ENCODE assay signal across 11 cellular contexts in genomic region chr6:11194399-11195274, GRCh38. TPM values are rescaled to one million over a fixed set of nuclear protein-coding genes. Genes with fewer than 3 reads are reported as not detected.
A peak's percentile ranks its signal among the peaks of the same experiment; 100 is the strongest.
DNase-seq lines count a peak whose midpoint lies in the region; ATAC-seq and TF ChIP-seq lines count a peak whose summit lies in the region.
"Had no signal": no experiment of that assay in that cellular context is flagged by ENCODE, and none has a peak within 500 bp of the region (broad histone marks: within the 10 kb centered on the region; RNA-seq: fewer than 3 reads in every experiment).

No MANE protein-coding gene starts in this region.

- H3K36me3 ChIP-seq in right lobe of liver (peaks cover 0 to 26% (median 20%) of the 10 kb centered on the region in 4 donors), thoracic aorta (peaks cover 31% of the 10 kb centered on the region)

- H3K4me1 ChIP-seq in right lobe of liver (no peaks in the 10 kb centered on the region), thoracic aorta (ENCODE audit: control insufficient read depth in 1 of 2, low read depth in 2 of 2) (peaks cover 43 to 56% of the 10 kb centered on the region in 2 donors)

- H3K4me3 Mint-ChIP-seq in effector memory CD8-positive, alpha-beta T cell, result no peak overlapping the region
- H3K4me3 Mint-ChIP-seq: memory B cell, T-cell had no signal

- TF ChIP-seq CTCF in right lobe of liver (IDR thresholded peaks at IDR 0.05) (no peak), thoracic aorta (IDR thresholded peaks at IDR 0.05) (no peak)

- intact Hi-C loops in right lobe of liver (cut with DNase I), result no loop called here

- peak overlapping the region; percentile 74 to 80 for H3K27ac Mint-ChIP-seq in effector memory CD8-positive, alpha-beta T cell

- peaks cover 50% of the 10 kb centered on the region for H3K36me3 Mint-ChIP-seq in effector memory CD8-positive, alpha-beta T cell (ENCODE audit: insufficient read depth)

- H3K9me3 ChIP-seq in right lobe of liver, result no peaks in the 10 kb centered on the region
- no peaks in the 10 kb centered on the region for H3K9me3 ChIP-seq in thoracic aorta

- H3K4me3 ChIP-seq in right lobe of liver (no peak overlapping the region), thoracic aorta (peak overlapping the region; percentile 22)

- no peaks in the 10 kb centered on the region for H3K9me3 Mint-ChIP-seq in effector memory CD8-positive, alpha-beta T cell
- H3K9me3 Mint-ChIP-seq: memory B cell, T-cell had no signal

- H3K27me3 ChIP-seq in right lobe of liver, result no peaks in the 10 kb centered on the region
- H3K27me3 ChIP-seq in thoracic aorta (replicated peaks; ENCODE audit: insufficient read depth), result no peaks in the 10 kb centered on the region

- TF ChIP-seq POLR2A in right lobe of liver (IDR thresholded peaks at IDR 0.05), result no peak

- ATAC-seq in effector memory CD8-positive, alpha-beta T cell (replicated peaks), result no peak
- peak; percentile 51 to 65 (median 57) for ATAC-seq in right lobe of liver
- ATAC-seq in thoracic aorta (ENCODE audit: insufficient number of reproducible peaks, low FRiP score, low read depth), result no peak
- no peak for ATAC-seq in GM18870 (IDR thresholded peaks at IDR 0.05; ENCODE audit: unreplicated experiment)
- ATAC-seq: T-cell had no signal

- H3K4me1 Mint-ChIP-seq in effector memory CD8-positive, alpha-beta T cell (ENCODE audit: low read depth in 2 of 2), result peaks cover 18 to 30% of the 10 kb centered on the region in 2 donors

- peak overlapping the region; percentile 3 to 46 (median 38) for H3K27ac ChIP-seq in right lobe of liver
- peak overlapping the region; percentile 74 to 78 for H3K27ac ChIP-seq in thoracic aorta

- DNase-seq in NCI-H460 (ENCODE audit: extremely low read depth, low read depth) (peak; percentile 87), right lobe of liver (no peak), thoracic aorta (ENCODE audit: low spot score) (no peak), mesenteric fat pad (ENCODE audit: low spot score) (no peak), hippocampal formation (lab: John Stamatoyannopoulos, UW) (no peak)
- DNase-seq in effector memory CD8-positive, alpha-beta T cell, result no peak
- DNase-seq: KBM-7, NCI-H510A, T-cell had no signal

- no peaks in the 10 kb centered on the region for H3K27me3 Mint-ChIP-seq in effector memory CD8-positive, alpha-beta T cell
- H3K27me3 Mint-ChIP-seq: memory B cell, T-cell had no signal

- WGBS in right lobe of liver (ENCODE audit: insufficient coverage, low coverage, low lambda C conversion rate, missing lambda C conversion rate), result 53% methylated on average over 12 of the region's 12 CpGs

RNA-seq across cellular contexts. Expression of gene NEDD9, which starts 37.8 kb away (rescaled TPM):
- total RNA-seq in NCI-H460 (2014; rRNA removed; shearing (Covaris generic)), result 40.7 and 45.9 TPM in 2 replicates
- 24.8 and 29.2 TPM in 2 replicates for polyA plus RNA-seq in NCI-H460 (2014; cell fraction: nucleus; rRNA removed)
- 10 to 100 TPM in 4 of 6 experiments, 1 to 10 TPM in 2; 5.1 to 59.8 (median 26.2) TPM for total RNA-seq in right lobe of liver
- 100 to 1,000 TPM; 122 to 181 TPM for total RNA-seq in thoracic aorta
- 107 TPM for total RNA-seq in mesenteric fat pad

Comparison
In these comparisons a context has a peak if more than half of its experiments do, and no peak if none do; other contexts are left out.
1. ATAC-seq: peak in right lobe of liver (4 of 4); none in effector memory CD8-positive, alpha-beta T cell (single experiment), thoracic aorta (single experiment) and GM18870 (single experiment).